In the genomic region with DNA sequence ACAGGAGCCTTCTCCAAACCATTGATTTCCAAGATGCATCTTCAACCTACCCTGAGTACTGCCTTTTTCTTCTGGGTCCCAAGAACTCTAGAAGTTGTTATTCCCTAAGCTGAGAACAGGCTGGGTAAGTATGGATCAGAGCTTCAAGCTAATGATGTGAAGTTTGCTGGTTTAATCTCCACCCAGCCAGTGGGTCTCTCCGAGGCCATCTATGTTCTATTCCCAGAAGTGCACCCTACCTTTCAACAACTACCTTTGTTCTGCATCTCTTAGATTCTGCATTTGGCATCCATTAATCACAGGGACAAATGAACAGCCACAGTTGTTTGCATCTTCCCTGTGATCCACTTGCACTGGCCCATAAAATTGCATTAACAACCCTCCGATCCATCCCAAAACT, we compare ENCODE assay signal across 15 cellular contexts.
DNase-seq lines count a peak whose midpoint lies in the region; ATAC-seq and TF ChIP-seq lines count a peak whose summit lies in the region.
"Had no signal": no experiment of that assay in that cellular context is flagged by ENCODE, and none has a peak within 500 bp of the region (broad histone marks: within the 10 kb centered on the region; RNA-seq: fewer than 3 reads in every experiment).

No MANE protein-coding gene starts in this region.

- no peak overlapping the region for H3K27ac Mint-ChIP-seq in glutamatergic neuron (ENCODE audit: unreplicated experiment)
- H3K27ac Mint-ChIP-seq: activated CD8-positive, alpha-beta T cell treated with anti-CD3 and anti-CD28 coated beads for 36 hours; activated naive CD4-positive, alpha-beta T cell treated with anti-CD3 and anti-CD28 coated beads, Interleukin-2, amount 10 ng/mL, durations not matched to agents 7 days and 5 days; natural killer cell; T-helper 1 cell treated with Interleukin-12 subunit alpha and Interleukin-12 subunit beta and Interleukin-4 antibody, amounts not matched to agents 30 μg/mL and 1 μg/mL, for 36 hours had no signal

- DNase-seq in DMS 273 (lab: John Stamatoyannopoulos, UW; ENCODE audit: unreplicated experiment): peak; percentile 40
- no peak for DNase-seq in DMS 273 treated with DMSO at 0.1 percent for 48 hours (lab: John Stamatoyannopoulos, UW)
- peak; percentile 23 for DNase-seq in PC-3
- DNase-seq in dorsolateral prefrontal cortex: no peak
- no peak for DNase-seq in smooth muscle cell (lab: John Stamatoyannopoulos, UW; ENCODE audit: unreplicated experiment)
- DNase-seq in osteoblast (ENCODE audit: insufficient read length, low spot score, missing footprints): no peak
- DNase-seq in C1 segment of cervical spinal cord (lab: John Stamatoyannopoulos, UW): no peak
- no peak for DNase-seq in glutamatergic neuron
- DNase-seq: 8988T; activated CD8-positive, alpha-beta T cell treated with anti-CD3 and anti-CD28 coated beads for 36 hours; activated naive CD4-positive, alpha-beta T cell treated with anti-CD3 and anti-CD28 coated beads, Interleukin-2, amount 10 ng/mL, durations not matched to agents 7 days and 5 days; natural killer cell; NCI-H2029 had no signal

- no peaks in the 10 kb centered on the region for H3K36me3 Mint-ChIP-seq in glutamatergic neuron (ENCODE audit: unreplicated experiment)
- H3K36me3 Mint-ChIP-seq: activated naive CD4-positive, alpha-beta T cell treated with anti-CD3 and anti-CD28 coated beads, Interleukin-2, amount 10 ng/mL, durations not matched to agents 7 days and 5 days; natural killer cell had no signal

- H3K9me3 ChIP-seq in PC-3 (ENCODE audit: low read length): no peaks in the 10 kb centered on the region
- H3K9me3 ChIP-seq in smooth muscle cell (replicated peaks; ENCODE audit: low read depth): no peaks in the 10 kb centered on the region
- H3K9me3 ChIP-seq in osteoblast (ENCODE audit: low read depth, low read length): no peaks in the 10 kb centered on the region
- H3K9me3 ChIP-seq: tibial nerve had no signal

- H3K27ac ChIP-seq in PC-3 (ENCODE audit: low read length) (no peak overlapping the region), dorsolateral prefrontal cortex (peak overlapping the region in 38 of 59 donors; percentile 3 to 87 (median 69)), smooth muscle cell (ENCODE audit: low read depth) (no peak overlapping the region), osteoblast (ENCODE audit: low read depth, low read length) (no peak overlapping the region)
- H3K27ac ChIP-seq: tibial nerve had no signal

- H3K9me3 Mint-ChIP-seq in glutamatergic neuron (ENCODE audit: unreplicated experiment): peaks cover 1% of the 10 kb centered on the region
- H3K9me3 Mint-ChIP-seq: activated CD8-positive, alpha-beta T cell treated with anti-CD3 and anti-CD28 coated beads for 36 hours; activated naive CD4-positive, alpha-beta T cell treated with anti-CD3 and anti-CD28 coated beads, Interleukin-2, amount 10 ng/mL, durations not matched to agents 7 days and 5 days; natural killer cell; T-helper 1 cell treated with Interleukin-12 subunit alpha and Interleukin-12 subunit beta and Interleukin-4 antibody, amounts not matched to agents 30 μg/mL and 1 μg/mL, for 36 hours had no signal

- POLR2A ChIA-PET in PC-3 (lab: Charles Lee; ENCODE audit: unreplicated experiment): interaction anchor here (0.6 kb wide), 1 partner anchor 223 kb away, joined by 3 read pairs; no protein-coding TSS in a partner anchor

- 88% methylated on average over 2 of the region's 2 CpGs for WGBS in smooth muscle cell (ENCODE audit: low lambda C conversion rate)

- H3K4me1 Mint-ChIP-seq in glutamatergic neuron (ENCODE audit: low read depth, unreplicated experiment): no peaks in the 10 kb centered on the region

- H3K79me2 ChIP-seq in PC-3 (ENCODE audit: low read length) (no peaks in the 10 kb centered on the region), smooth muscle cell (ENCODE audit: low read depth) (no peaks in the 10 kb centered on the region), osteoblast (ENCODE audit: insufficient read depth, low read length) (no peaks in the 10 kb centered on the region)

- H4K20me1 ChIP-seq in PC-3 (ENCODE audit: low read length) (no peaks in the 10 kb centered on the region), smooth muscle cell (ENCODE audit: low read depth) (no peaks in the 10 kb centered on the region), osteoblast (ENCODE audit: insufficient read depth, low read length) (no peaks in the 10 kb centered on the region)

- H3K4me3 ChIP-seq in PC-3 (ENCODE audit: low read length) (no peak overlapping the region), dorsolateral prefrontal cortex (no peak overlapping the region), smooth muscle cell (no peak overlapping the region), osteoblast (ENCODE audit: insufficient read depth, low read length) (no peak overlapping the region)
- H3K4me3 ChIP-seq: tibial nerve had no signal

- H3K4me2 ChIP-seq in PC-3 (ENCODE audit: low read length) (no peak overlapping the region), smooth muscle cell (no peak overlapping the region), osteoblast (ENCODE audit: insufficient read depth, low read length) (no peak overlapping the region)

- H3K36me3 ChIP-seq in PC-3 (ENCODE audit: low read depth, low read length): no peaks in the 10 kb centered on the region
- H3K36me3 ChIP-seq in smooth muscle cell (ENCODE audit: low read depth): no peaks in the 10 kb centered on the region
- no peaks in the 10 kb centered on the region for H3K36me3 ChIP-seq in osteoblast (ENCODE audit: insufficient read depth, low read length)
- H3K36me3 ChIP-seq: tibial nerve had no signal

- H2AFZ ChIP-seq in PC-3 (ENCODE audit: low read length) (no peak overlapping the region), smooth muscle cell (ENCODE audit: low read depth) (peak overlapping the region; percentile 5), osteoblast (ENCODE audit: low read length) (no peak overlapping the region)

- H3K9me2 ChIP-seq in PC-3 (replicated peaks; ENCODE audit: low read length): no peaks in the 10 kb centered on the region

- no peak for ATAC-seq in PC-3
- ATAC-seq: activated CD8-positive, alpha-beta T cell treated with anti-CD3 and anti-CD28 coated beads for 36 hours; natural killer cell had no signal

- no peaks in the 10 kb centered on the region for H3K27me3 Mint-ChIP-seq in glutamatergic neuron (ENCODE audit: unreplicated experiment)
- H3K27me3 Mint-ChIP-seq: activated CD8-positive, alpha-beta T cell treated with anti-CD3 and anti-CD28 coated beads for 36 hours; activated naive CD4-positive, alpha-beta T cell treated with anti-CD3 and anti-CD28 coated beads, Interleukin-2, amount 10 ng/mL, durations not matched to agents 7 days and 5 days had no signal

- CTCF ChIA-PET in PC-3 (lab: Charles Lee): interaction anchor here (0.6 kb wide), 2 partner anchors 57 to 163 kb away, joined by 3 to 4 read pairs; no protein-coding TSS in a partner anchor

- H3K27me3 ChIP-seq in PC-3 (ENCODE audit: low read length) (no peaks in the 10 kb centered on the region), dorsolateral prefrontal cortex (no peaks in the 10 kb centered on the region), smooth muscle cell (ENCODE audit: low read depth) (no peaks in the 10 kb centered on the region), osteoblast (ENCODE audit: insufficient read depth, low read length) (no peaks in the 10 kb centered on the region)
- H3K27me3 ChIP-seq: tibial nerve had no signal

- no peak overlapping the region for H3K4me3 Mint-ChIP-seq in glutamatergic neuron (ENCODE audit: unreplicated experiment)
- H3K4me3 Mint-ChIP-seq: activated CD8-positive, alpha-beta T cell treated with anti-CD3 and anti-CD28 coated beads for 36 hours; activated naive CD4-positive, alpha-beta T cell treated with anti-CD3 and anti-CD28 coated beads, Interleukin-2, amount 10 ng/mL, durations not matched to agents 7 days and 5 days; natural killer cell; T-helper 1 cell treated with Interleukin-12 subunit alpha and Interleukin-12 subunit beta and Interleukin-4 antibody, amounts not matched to agents 30 μg/mL and 1 μg/mL, for 36 hours had no signal

- intact Hi-C loops in PC-3 (cut with micrococcal nuclease): loop anchor here (5.0 to 10.0 kb wide), 5 partner anchors 146 to 639 kb away; no protein-coding TSS in a partner anchor
- intact Hi-C loops in dorsolateral prefrontal cortex (cut with DNase I): loop anchor here (5.0 to 10.0 kb wide), 3 partner anchors 146 to 319 kb away; no protein-coding TSS in a partner anchor

- no peak; the same call in 1 of the 2 replicates for TF ChIP-seq CTCF in PC-3 (conservative IDR thresholded peaks at IDR 0.05; ENCODE audit: low read depth, low read length)
- no peak for TF ChIP-seq CTCF in dorsolateral prefrontal cortex (IDR thresholded peaks at IDR 0.05 in 54 of 56, conservative IDR thresholded peaks at IDR 0.05 in 2 of 56; ENCODE audit: low read depth in 1 of 56, partially characterized antibody in 56 of 56)
- TF ChIP-seq CTCF in smooth muscle cell (IDR thresholded peaks at IDR 0.05; ENCODE audit: borderline replicate concordance, insufficient read depth, poor library complexity, severe bottlenecking): no peak
- TF ChIP-seq CTCF in osteoblast (IDR thresholded peaks at IDR 0.05; ENCODE audit: extremely low read depth, low read depth, low read length): no peak
- TF ChIP-seq CTCF in glutamatergic neuron (IDR thresholded peaks at IDR 0.05; ENCODE audit: partially characterized antibody, unreplicated experiment): no peak

- no TSS peak for BruUV-seq in PC-3 (replicated peaks; lab: Mats Ljungman, UMichigan)

- H3F3A ChIP-seq in PC-3 (ENCODE audit: low read length, unreplicated experiment): no peaks in the 10 kb centered on the region
- no peaks in the 10 kb centered on the region for H3F3A ChIP-seq in smooth muscle cell (ENCODE audit: low read depth)

- H3K9ac ChIP-seq in PC-3 (ENCODE audit: low read length) (no peak overlapping the region), smooth muscle cell (ENCODE audit: low read depth) (no peak overlapping the region)

- H3K4me1 ChIP-seq in PC-3 (ENCODE audit: insufficient read depth, low read length) (peaks cover 23% of the 10 kb centered on the region), smooth muscle cell (ENCODE audit: low read depth) (no peaks in the 10 kb centered on the region), osteoblast (ENCODE audit: insufficient read depth, low read length) (peaks cover 16% of the 10 kb centered on the region)
- H3K4me1 ChIP-seq: tibial nerve had no signal

Comparison
In these comparisons a context has a peak if more than half of its experiments do, and no peak if none do; other contexts are left out.
1. DNase-seq: peak in DMS 273 (single experiment) and PC-3 (single experiment); none in DMS 273 treated with DMSO at 0.1 percent for 48 hours (single experiment), dorsolateral prefrontal cortex (0 of 10), smooth muscle cell (single experiment), osteoblast (single experiment), C1 segment of cervical spinal cord (0 of 14) and glutamatergic neuron (single experiment).
2. H3K27ac ChIP-seq: peak in dorsolateral prefrontal cortex (38 of 59); none in PC-3 (single experiment), smooth muscle cell (single experiment) and osteoblast (single experiment).